In the genomic region with DNA sequence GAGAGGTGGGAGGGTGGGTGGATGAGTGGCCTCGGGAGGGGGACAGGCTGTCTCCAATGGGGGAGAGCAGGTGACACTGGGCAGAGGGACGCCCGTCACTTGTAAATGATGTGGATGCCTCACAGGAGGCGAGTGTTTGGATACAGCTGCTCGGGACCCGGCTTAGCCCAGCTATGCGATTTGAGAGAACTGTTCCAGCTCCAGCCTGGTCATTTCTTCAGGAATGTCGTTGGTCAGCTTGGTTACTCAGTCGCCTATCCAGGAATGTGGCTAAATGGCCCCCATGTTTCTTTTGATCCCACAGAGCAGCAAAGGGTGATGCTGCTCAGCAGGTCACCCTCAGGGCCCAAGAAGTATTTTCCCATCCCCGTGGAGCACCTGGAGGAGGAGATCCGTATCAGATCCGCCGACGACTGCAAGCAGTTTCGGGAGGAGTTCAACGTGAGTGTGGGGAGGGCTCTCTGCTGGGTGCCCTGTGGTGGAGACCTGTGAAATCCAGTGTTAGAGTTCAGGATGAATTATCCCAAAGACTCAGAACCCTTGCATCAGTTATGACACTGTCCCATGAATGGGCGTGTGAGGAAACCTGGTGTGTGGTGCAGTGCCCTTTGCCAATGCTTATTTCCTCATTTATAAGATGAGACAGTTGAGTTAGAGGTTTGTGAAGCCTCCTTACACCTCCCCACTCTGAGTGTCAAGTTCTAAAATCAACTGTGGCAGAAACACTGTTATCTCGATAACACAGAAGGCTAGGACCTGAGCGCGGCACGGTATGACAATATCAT, we compare ENCODE assay signal across 10 cellular contexts.
DNase-seq lines count a peak whose midpoint lies in the region; ATAC-seq and TF ChIP-seq lines count a peak whose summit lies in the region.
"Had no signal": no experiment of that assay in that cellular context is flagged by ENCODE, and none has a peak within 500 bp of the region (broad histone marks: within the 10 kb centered on the region; RNA-seq: fewer than 3 reads in every experiment).

No MANE protein-coding gene starts in this region.

- TF ChIP-seq CTCF in ascending aorta (IDR thresholded peaks at IDR 0.05) (no peak), endodermal cell (conservative IDR thresholded peaks at IDR 0.05) (no peak)

- WGBS in endodermal cell (ENCODE audit: insufficient coverage in 1 of 2, insufficient read length in 1 of 2), 2 experiments = 88 to 98% methylated on average over 11 to 21 of the region's 21 CpGs

- H3K36me3 Mint-ChIP-seq in CD4-positive, CD25-positive, alpha-beta regulatory T cell = peaks cover 24% of the 10 kb centered on the region
- peaks cover 0 to 15% of the 10 kb centered on the region in 2 donors for H3K36me3 Mint-ChIP-seq in naive B cell
- no peaks in the 10 kb centered on the region for H3K36me3 Mint-ChIP-seq in endodermal cell (ENCODE audit: low read depth)
- H3K36me3 Mint-ChIP-seq: brain had no signal

- intact Hi-C loops in ascending aorta (cut with DNase I) = no loop called here
- intact Hi-C loops in sciatic nerve (cut with DNase I) = no loop called here

- H3K4me3 ChIP-seq in CD4-positive, CD25-positive, alpha-beta regulatory T cell (ENCODE audit: low read depth, low read length) = peak overlapping the region; percentile 93
- H3K4me3 ChIP-seq in ascending aorta = peak overlapping the region in 1 of 2 donors; percentile 47
- no peak overlapping the region for H3K4me3 ChIP-seq in endodermal cell (ENCODE audit: low read length)

- no peak overlapping the region for H3K9ac ChIP-seq in endodermal cell (ENCODE audit: extremely low read depth, low read length, poor library complexity, severe bottlenecking)

- H3K27me3 Mint-ChIP-seq in CD4-positive, CD25-positive, alpha-beta regulatory T cell = no peaks in the 10 kb centered on the region
- H3K27me3 Mint-ChIP-seq in naive B cell (no peaks in the 10 kb centered on the region), endodermal cell (ENCODE audit: insufficient read depth) (peaks cover 11% of the 10 kb centered on the region)

- no peak for ATAC-seq in CD4-positive, CD25-positive, alpha-beta regulatory T cell (ENCODE audit: low read depth in 2 of 2)
- no peak for ATAC-seq in naive B cell (ENCODE audit: low read depth in 2 of 2)
- ATAC-seq in sciatic nerve = no peak
- no peak for ATAC-seq in HG03439 (IDR thresholded peaks at IDR 0.05; ENCODE audit: unreplicated experiment)

- H3K36me3 ChIP-seq in CD4-positive, CD25-positive, alpha-beta regulatory T cell (ENCODE audit: control insufficient read depth, insufficient read depth, low read length) = peaks cover 40% of the 10 kb centered on the region
- H3K36me3 ChIP-seq in ascending aorta = no peaks in the 10 kb centered on the region
- no peaks in the 10 kb centered on the region for H3K36me3 ChIP-seq in endodermal cell (ENCODE audit: control insufficient read depth, insufficient read depth, low read length)

- DNase-seq in CD4-positive, CD25-positive, alpha-beta regulatory T cell = no peak
- DNase-seq in NOMO-1 (lab: John Stamatoyannopoulos, UW; ENCODE audit: unreplicated experiment in 2 of 2) (peak; percentile 13 to 65), ascending aorta (ENCODE audit: low spot score in 2 of 2) (no peak), naive B cell (no peak), C1 segment of cervical spinal cord (lab: John Stamatoyannopoulos, UW) (no peak), endodermal cell (no peak), sciatic nerve (ENCODE audit: low spot score) (no peak)
- DNase-seq: stimulated activated CD4-positive, alpha-beta T cell treated with anti-CD3 and anti-CD28 coated beads, Interleukin-4, amount 100 ng/mL, for 4 hours had no signal

- H3K4me1 ChIP-seq in CD4-positive, CD25-positive, alpha-beta regulatory T cell (ENCODE audit: control insufficient read depth, insufficient read depth, low read length, poor library complexity, severe bottlenecking) = peaks cover 49% of the 10 kb centered on the region
- H3K4me1 ChIP-seq in ascending aorta (peaks cover 3 to 10% of the 10 kb centered on the region in 2 donors), endodermal cell (ENCODE audit: control insufficient read depth, insufficient read depth, low read length) (no peaks in the 10 kb centered on the region)

- peaks cover 13 to 69% (median 43%) of the 10 kb centered on the region in 4 donors for H3K4me1 Mint-ChIP-seq in CD4-positive, CD25-positive, alpha-beta regulatory T cell
- H3K4me1 Mint-ChIP-seq in naive B cell (peaks cover 44 to 67% (median 60%) of the 10 kb centered on the region in 3 donors), endodermal cell (peaks cover 9% of the 10 kb centered on the region)

- peak overlapping the region; percentile 92 to 100 (median 97) for H3K4me3 Mint-ChIP-seq in CD4-positive, CD25-positive, alpha-beta regulatory T cell
- H3K4me3 Mint-ChIP-seq in naive B cell (peak overlapping the region in 6 of 8 donors; percentile 69 to 98 (median 92)), endodermal cell (no peak overlapping the region)
- H3K4me3 Mint-ChIP-seq: brain had no signal

- H3K27me3 ChIP-seq in CD4-positive, CD25-positive, alpha-beta regulatory T cell (ENCODE audit: control insufficient read depth, insufficient read depth, low read length) = no peaks in the 10 kb centered on the region
- H3K27me3 ChIP-seq in ascending aorta = no peaks in the 10 kb centered on the region
- peaks cover 7% of the 10 kb centered on the region for H3K27me3 ChIP-seq in endodermal cell (ENCODE audit: control insufficient read depth, insufficient read depth, low read length, poor library complexity, severe bottlenecking)

- H3K27ac ChIP-seq in CD4-positive, CD25-positive, alpha-beta regulatory T cell (ENCODE audit: insufficient read depth, low read length, poor library complexity, severe bottlenecking) = no peak overlapping the region
- peak overlapping the region; percentile 71 for H3K27ac ChIP-seq in ascending aorta
- no peak overlapping the region for H3K27ac ChIP-seq in endodermal cell (ENCODE audit: low read depth, low read length)

- no peaks in the 10 kb centered on the region for H3K9me3 ChIP-seq in CD4-positive, CD25-positive, alpha-beta regulatory T cell (ENCODE audit: control insufficient read depth in 2 of 2, low read length in 2 of 2)
- H3K9me3 ChIP-seq in ascending aorta (no peaks in the 10 kb centered on the region), endodermal cell (ENCODE audit: control insufficient read depth, low read length) (no peaks in the 10 kb centered on the region)

- peak overlapping the region; percentile 20 to 99 (median 87) for H3K27ac Mint-ChIP-seq in CD4-positive, CD25-positive, alpha-beta regulatory T cell
- H3K27ac Mint-ChIP-seq in naive B cell (peak overlapping the region in 4 of 6 donors; percentile 34 to 97 (median 46)), endodermal cell (no peak overlapping the region)
- H3K27ac Mint-ChIP-seq: brain had no signal

- no peaks in the 10 kb centered on the region for H3K9me3 Mint-ChIP-seq in CD4-positive, CD25-positive, alpha-beta regulatory T cell
- H3K9me3 Mint-ChIP-seq in naive B cell (no peaks in the 10 kb centered on the region), endodermal cell (no peaks in the 10 kb centered on the region)
- H3K9me3 Mint-ChIP-seq: brain had no signal

Comparison
In these comparisons a context has a peak if more than half of its experiments do, and no peak if none do; other contexts are left out.
1. DNase-seq: peak in NOMO-1 (2 of 2); none in CD4-positive, CD25-positive, alpha-beta regulatory T cell (0 of 3), ascending aorta (0 of 2), naive B cell (single experiment), C1 segment of cervical spinal cord (0 of 14), endodermal cell (single experiment) and sciatic nerve (single experiment).
2. H3K27ac ChIP-seq: peak in ascending aorta (2 of 2); none in CD4-positive, CD25-positive, alpha-beta regulatory T cell (single experiment) and endodermal cell (single experiment).